ENCODE assay signal across 33 cellular contexts in the genomic region with DNA sequence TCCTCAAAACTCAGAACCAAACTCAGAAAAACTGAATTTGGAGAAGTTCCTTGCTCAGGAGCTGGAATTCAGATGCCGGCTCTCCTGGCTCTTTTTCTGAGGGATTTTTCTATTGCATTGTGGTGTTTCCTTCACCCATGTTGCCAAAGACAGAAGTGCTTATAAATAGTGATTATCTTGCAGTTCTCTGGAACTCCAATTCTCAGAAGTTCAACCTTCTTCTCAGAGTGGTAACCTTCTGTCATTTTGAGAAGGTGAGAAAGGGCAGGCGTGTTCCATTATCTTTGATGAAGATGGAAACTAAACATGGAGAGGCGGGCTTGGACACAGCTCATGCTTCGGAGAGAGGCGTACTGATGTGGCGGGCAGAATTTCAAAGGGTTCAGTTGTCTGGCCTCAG. TPM values are rescaled to one million over a fixed set of nuclear protein-coding genes. Genes with fewer than 3 reads are reported as not detected.
DNase-seq lines count a peak whose midpoint lies in the region; ATAC-seq, FAIRE-seq and TF ChIP-seq lines count a peak whose summit lies in the region.
"Had no signal": no experiment of that assay in that cellular context is flagged by ENCODE, and none has a peak within 500 bp of the region (broad histone marks: within the 10 kb centered on the region; RNA-seq: fewer than 3 reads in every experiment).

No MANE protein-coding gene starts in this region.

- H3K9me3 ChIP-seq in K562 (replicated peaks; ENCODE audit: control insufficient read depth, insufficient read depth, low read depth, low read length): no peaks in the 10 kb centered on the region
- H3K9me3 ChIP-seq: A549; BLaER1 treated with 17β-estradiol and CSF1 and Interleukin-3, amounts not matched to agents 10 nM and 100 nM had no signal

- no peak overlapping the region for H3K27ac ChIP-seq in K562 (ENCODE audit: extremely low read depth, low read depth, low read length)
- H3K27ac ChIP-seq: A549; BLaER1 treated with 17β-estradiol and CSF1 and Interleukin-3, amounts not matched to agents 10 nM and 100 nM; PC-9 had no signal

- H3K79me2 ChIP-seq in K562 (ENCODE audit: control insufficient read depth, insufficient read depth, low read length): no peaks in the 10 kb centered on the region

- peaks cover 14% of the 10 kb centered on the region for H3K4me1 Mint-ChIP-seq in activated naive CD8-positive, alpha-beta T cell treated with anti-CD3 and anti-CD28 coated beads for 36 hours
- peaks cover 53% of the 10 kb centered on the region for H3K4me1 Mint-ChIP-seq in activated naive CD8-positive, alpha-beta T cell treated with anti-CD3 and anti-CD28 coated beads, Interleukin-2, amount 50 U/mL, for 24 hours
- peaks cover 38% of the 10 kb centered on the region for H3K4me1 Mint-ChIP-seq in activated CD8-positive, alpha-beta T cell treated with anti-CD3 and anti-CD28 coated beads for 36 hours (ENCODE audit: low read depth)
- peaks cover 30 to 70% of the 10 kb centered on the region in 2 donors for H3K4me1 Mint-ChIP-seq in stimulated activated naive B cell treated with anti-CD40 and anti-IgM and Interleukin-4, amounts not matched to agents 10 μg/mL and 1 μg/mL and 100 μg/mL, for 72 hours

- WGBS in K562 (ENCODE audit: insufficient coverage, low coverage, missing lambda C conversion rate): 27% methylated on average over 6 of the region's 6 CpGs

- intact Hi-C loops in activated CD8-positive, alpha-beta T cell treated with anti-CD3 and anti-CD28 coated beads for 36 hours (cut with micrococcal nuclease): no loop called here
- intact Hi-C loops in K562 (cut with micrococcal nuclease): no loop called here

- no peak overlapping the region for H3K4me3 ChIP-seq in K562
- H3K4me3 ChIP-seq: A549; BLaER1 treated with 17β-estradiol and CSF1 and Interleukin-3, amounts not matched to agents 10 nM and 100 nM; GM23338; PC-9 had no signal

- no peak for FAIRE-seq in K562 (lab: Jason Lieb, UNC)
- FAIRE-seq: A549, GM18507, HTR-8/SVneo had no signal

- CTCF ChIA-PET in activated CD8-positive, alpha-beta T cell treated with anti-CD3 and anti-CD28 coated beads for 36 hours (lab: Charles Lee): interaction anchor here (1.0 to 15.0 kb wide), 3 partner anchors 10 to 65 kb away, joined by 3 to 562 read pairs (median 5); no protein-coding TSS in a partner anchor
- CTCF ChIA-PET in K562 (lab: Yijun Ruan, JAX; ENCODE audit: low intra/inter-chr PET ratio): interaction anchor here (0.6 kb wide), 1 partner anchor 8 kb away, joined by 8 read pairs; no protein-coding TSS in a partner anchor

- H3K9me1 ChIP-seq in K562 (ENCODE audit: control insufficient read depth, insufficient read depth, low read length): no peaks in the 10 kb centered on the region

- peak overlapping the region; percentile 61; the same call in 1 of the 2 replicates for H3K4me2 ChIP-seq in K562 (ENCODE audit: insufficient read depth, low read length)
- H3K4me2 ChIP-seq: A549; BLaER1 treated with 17β-estradiol and CSF1 and Interleukin-3, amounts not matched to agents 10 nM and 100 nM; GM23338; PC-9 had no signal

- peak overlapping the region in 1 of 2 experiments; percentile 21; a peak in 1 of 4 replicates for H3K9ac ChIP-seq in K562 (ENCODE audit: insufficient read depth in 1 of 2, low read depth in 2 of 2, low read length in 2 of 2)
- H3K9ac ChIP-seq: BLaER1 treated with 17β-estradiol and CSF1 and Interleukin-3, amounts not matched to agents 10 nM and 100 nM had no signal

- no peak for TF ChIP-seq EP300 in K562 (IDR thresholded peaks at IDR 0.05; ENCODE audit: low read length)

- H4K20me1 ChIP-seq in K562 (replicated peaks; ENCODE audit: control insufficient read depth, insufficient read depth, low read length): no peaks in the 10 kb centered on the region
- H4K20me1 ChIP-seq: BLaER1 treated with 17β-estradiol and CSF1 and Interleukin-3, amounts not matched to agents 10 nM and 100 nM had no signal

- POLR2A ChIA-PET in activated CD8-positive, alpha-beta T cell treated with anti-CD3 and anti-CD28 coated beads for 36 hours (lab: Charles Lee): no interaction called here
- POLR2A ChIA-PET in K562 (lab: Yijun Ruan, JAX): interaction anchor here (0.6 to 1.2 kb wide), 5 partner anchors 11 to 197 kb away, joined by 3 to 4 read pairs (median 3); no protein-coding TSS in a partner anchor

- H3K36me3 Mint-ChIP-seq in activated naive CD8-positive, alpha-beta T cell treated with anti-CD3 and anti-CD28 coated beads for 36 hours: no peaks in the 10 kb centered on the region
- H3K36me3 Mint-ChIP-seq in activated naive CD8-positive, alpha-beta T cell treated with anti-CD3 and anti-CD28 coated beads, Interleukin-2, amount 50 U/mL, for 24 hours (ENCODE audit: low read depth): no peaks in the 10 kb centered on the region
- no peaks in the 10 kb centered on the region for H3K36me3 Mint-ChIP-seq in activated CD8-positive, alpha-beta T cell treated with anti-CD3 and anti-CD28 coated beads for 36 hours (ENCODE audit: low read depth)
- H3K36me3 Mint-ChIP-seq in stimulated activated naive B cell treated with anti-CD40 and anti-IgM and Interleukin-4, amounts not matched to agents 10 μg/mL and 1 μg/mL and 100 μg/mL, for 72 hours: no peaks in the 10 kb centered on the region
- H3K36me3 Mint-ChIP-seq: CD4-positive, alpha-beta memory T cell had no signal

- TF ChIP-seq RAD21 in K562 (CRISPR knock-in tag; conservative IDR thresholded peaks at IDR 0.05 in 1 of 2, IDR thresholded peaks at IDR 0.05 in 1 of 2): no peak

- TF ChIP-seq CTCF in activated CD8-positive, alpha-beta T cell treated with anti-CD3 and anti-CD28 coated beads for 36 hours (IDR thresholded peaks at IDR 0.05): no peak
- TF ChIP-seq CTCF in K562 (IDR thresholded peaks at IDR 0.05 in 2 of 3, conservative IDR thresholded peaks at IDR 0.05 in 1 of 3; ENCODE audit: insufficient read depth in 2 of 3, low read depth in 1 of 3, low read length in 3 of 3): no peak

- BruUV-seq in K562 (replicated peaks; lab: Mats Ljungman, UMichigan): no TSS peak

- no peak for ATAC-seq in activated naive CD8-positive, alpha-beta T cell treated with anti-CD3 and anti-CD28 coated beads, Interleukin-2, amount 50 U/mL, for 24 hours
- peak; percentile 28 for ATAC-seq in activated CD8-positive, alpha-beta T cell treated with anti-CD3 and anti-CD28 coated beads for 36 hours
- no peak for ATAC-seq in K562
- no peak for ATAC-seq in stimulated activated naive B cell treated with anti-CD40 and anti-IgM and Interleukin-4, amounts not matched to agents 10 μg/mL and 1 μg/mL and 100 μg/mL, for 72 hours (replicated peaks)
- ATAC-seq in GM19351 (IDR thresholded peaks at IDR 0.05; ENCODE audit: unreplicated experiment): no peak
- ATAC-seq: A549, GM23338 had no signal

- H3K4me3 Mint-ChIP-seq in activated naive CD8-positive, alpha-beta T cell treated with anti-CD3 and anti-CD28 coated beads for 36 hours: peak overlapping the region; percentile 2
- H3K4me3 Mint-ChIP-seq in activated naive CD8-positive, alpha-beta T cell treated with anti-CD3 and anti-CD28 coated beads, Interleukin-2, amount 50 U/mL, for 24 hours: no peak overlapping the region
- no peak overlapping the region for H3K4me3 Mint-ChIP-seq in activated CD8-positive, alpha-beta T cell treated with anti-CD3 and anti-CD28 coated beads for 36 hours
- H3K4me3 Mint-ChIP-seq in stimulated activated naive B cell treated with anti-CD40 and anti-IgM and Interleukin-4, amounts not matched to agents 10 μg/mL and 1 μg/mL and 100 μg/mL, for 72 hours: no peak overlapping the region
- H3K4me3 Mint-ChIP-seq: CD4-positive, alpha-beta memory T cell; GM23338; H9 had no signal

- H3K9me3 Mint-ChIP-seq in activated naive CD8-positive, alpha-beta T cell treated with anti-CD3 and anti-CD28 coated beads for 36 hours: no peaks in the 10 kb centered on the region
- no peaks in the 10 kb centered on the region for H3K9me3 Mint-ChIP-seq in activated naive CD8-positive, alpha-beta T cell treated with anti-CD3 and anti-CD28 coated beads, Interleukin-2, amount 50 U/mL, for 24 hours
- no peaks in the 10 kb centered on the region for H3K9me3 Mint-ChIP-seq in activated CD8-positive, alpha-beta T cell treated with anti-CD3 and anti-CD28 coated beads for 36 hours
- no peaks in the 10 kb centered on the region for H3K9me3 Mint-ChIP-seq in stimulated activated naive B cell treated with anti-CD40 and anti-IgM and Interleukin-4, amounts not matched to agents 10 μg/mL and 1 μg/mL and 100 μg/mL, for 72 hours
- H3K9me3 Mint-ChIP-seq: CD4-positive, alpha-beta memory T cell; GM23338; H9 had no signal

- peak overlapping the region; percentile 69 for H2AFZ ChIP-seq in K562 (ENCODE audit: low read depth, low read length)
- H2AFZ ChIP-seq: GM23338, PC-9 had no signal

- H3K27ac Mint-ChIP-seq in activated naive CD8-positive, alpha-beta T cell treated with anti-CD3 and anti-CD28 coated beads for 36 hours: no peak overlapping the region
- H3K27ac Mint-ChIP-seq in activated naive CD8-positive, alpha-beta T cell treated with anti-CD3 and anti-CD28 coated beads, Interleukin-2, amount 50 U/mL, for 24 hours: no peak overlapping the region
- H3K27ac Mint-ChIP-seq in activated CD8-positive, alpha-beta T cell treated with anti-CD3 and anti-CD28 coated beads for 36 hours: peak overlapping the region; percentile 37
- H3K27ac Mint-ChIP-seq in stimulated activated naive B cell treated with anti-CD40 and anti-IgM and Interleukin-4, amounts not matched to agents 10 μg/mL and 1 μg/mL and 100 μg/mL, for 72 hours: peak overlapping the region; percentile 33
- H3K27ac Mint-ChIP-seq: GM23338, H9 had no signal

- in situ Hi-C loops in K562 (cut with MboI): loop anchor here (10.0 to 25.0 kb wide), 2 partner anchors 196 to 787 kb away; no protein-coding TSS in a partner anchor

- no peaks in the 10 kb centered on the region; the same call in 2 of the 3 replicates for H3K36me3 ChIP-seq in K562 (ENCODE audit: control insufficient read depth, insufficient read depth, low read length)
- H3K36me3 ChIP-seq: BLaER1 treated with 17β-estradiol and CSF1 and Interleukin-3, amounts not matched to agents 10 nM and 100 nM had no signal

- DNase-seq in activated naive CD8-positive, alpha-beta T cell treated with anti-CD3 and anti-CD28 coated beads for 36 hours: no peak
- DNase-seq in activated naive CD8-positive, alpha-beta T cell treated with anti-CD3 and anti-CD28 coated beads, Interleukin-2, amount 50 U/mL, for 24 hours: no peak
- peak; percentile 22 for DNase-seq in activated CD8-positive, alpha-beta T cell treated with anti-CD3 and anti-CD28 coated beads for 36 hours
- DNase-seq in K562 (ENCODE audit: extremely low read depth in 1 of 4, low spot score in 3 of 4) (peak in 1 of 4 experiments; percentile 34), RKO (ENCODE audit: low spot score) (no peak)
- no peak for DNase-seq in stimulated activated naive B cell treated with anti-CD40 and anti-IgM and Interleukin-4, amounts not matched to agents 10 μg/mL and 1 μg/mL and 100 μg/mL, for 72 hours
- DNase-seq: AML-193; CD4-positive, alpha-beta memory T cell; COR-L47; DMS53; H9; KBM-7; MV-4-11; NCI-H1105; NCI-H146; NCI-H1930; NCI-H2107; NCI-H446; NCI-H524 treated with DMSO at 0.1 percent for 48 hours; NCI-H82; PC-9; Right ventricle myocardium superior; RPMI8226 had no signal

- H3K4me1 ChIP-seq in K562 (replicated peaks in 1 of 2; ENCODE audit: control insufficient read depth in 2 of 2, insufficient read depth in 2 of 2, low read length in 2 of 2): peaks cover 31 to 70% of the 10 kb centered on the region in 2 experiments

- H3K27me3 Mint-ChIP-seq in activated naive CD8-positive, alpha-beta T cell treated with anti-CD3 and anti-CD28 coated beads for 36 hours: no peaks in the 10 kb centered on the region
- H3K27me3 Mint-ChIP-seq in activated naive CD8-positive, alpha-beta T cell treated with anti-CD3 and anti-CD28 coated beads, Interleukin-2, amount 50 U/mL, for 24 hours: peaks cover 2% of the 10 kb centered on the region
- H3K27me3 Mint-ChIP-seq in activated CD8-positive, alpha-beta T cell treated with anti-CD3 and anti-CD28 coated beads for 36 hours: no peaks in the 10 kb centered on the region
- peaks cover 15 to 36% of the 10 kb centered on the region in 2 donors for H3K27me3 Mint-ChIP-seq in stimulated activated naive B cell treated with anti-CD40 and anti-IgM and Interleukin-4, amounts not matched to agents 10 μg/mL and 1 μg/mL and 100 μg/mL, for 72 hours

- H3K27me3 ChIP-seq in K562 (ENCODE audit: control insufficient read depth in 2 of 2, insufficient read depth in 2 of 2, low read length in 2 of 2): no peaks in the 10 kb centered on the region
- H3K27me3 ChIP-seq: BLaER1 treated with 17β-estradiol and CSF1 and Interleukin-3, amounts not matched to agents 10 nM and 100 nM had no signal

- no peak for TF ChIP-seq POLR2A in K562 (conservative IDR thresholded peaks at IDR 0.05)

RNA-seq across cellular contexts. Expression of a gene that starts 12.4 kb away (rescaled TPM):
- 10 to 100 TPM; 23.1 to 23.5 TPM for total RNA-seq in activated naive CD8-positive, alpha-beta T cell treated with anti-CD3 and anti-CD28 coated beads for 36 hours
- total RNA-seq in activated CD8-positive, alpha-beta T cell treated with anti-CD3 and anti-CD28 coated beads for 36 hours: 10 to 100 TPM; 47.7 to 47.9 TPM
- 21.7 and 44.9 TPM in 2 replicates for total RNA-seq in K562 (2011; cell fraction: chromatin; rRNA removed; ENCODE audit: low replicate concordance)
- 14.7 and 15.8 TPM in 2 replicates for total RNA-seq in K562 (2011; cell fraction: nucleolus; rRNA removed)
- 33.9 and 53.1 TPM in 2 replicates for total RNA-seq in K562 (2011; cell fraction: nucleoplasm; rRNA removed)
- total RNA-seq in K562 (2014; rRNA removed): 6.4 and 8.4 TPM in 2 replicates
- 10.7 and 11.4 TPM in 2 replicates for total RNA-seq in K562 (2014; rRNA removed; fragmentation: Illumina TruSeq; extraction: Trizol)
- total RNA-seq in K562 (2015; rRNA removed; fragmentation: Illumina TruSeq; extraction: Trizol): 10.4 and 11.2 TPM in 2 replicates
- total RNA-seq in K562 (2021): 13.9 and 16.0 TPM in 2 replicates
- 7.7 and 9.0 TPM in 2 replicates for polyA plus RNA-seq in K562 (2011; rRNA removed)
- polyA plus RNA-seq in K562 (2011; cell fraction: cytosol; rRNA removed): 5.0 and 6.0 TPM in 2 replicates
- 8.2 and 8.4 TPM in 2 replicates for polyA plus RNA-seq in K562 (2011; cell fraction: nucleus; rRNA removed)
- 6.9 and 8.4 TPM in 2 replicates for polyA plus RNA-seq in K562 (2012)
- 8.2 and 9.1 TPM in 2 replicates for polyA plus RNA-seq in K562 (2014; fragmentation: Illumina TruSeq; extraction: Trizol)
- polyA plus RNA-seq in K562 (2014; fragmentation: Nextera tagmentation; extraction: Ambion mirVana): 1 to 10 TPM; 3.1 to 5.4 TPM
- 7.2 TPM in 2 replicates for polyA plus RNA-seq in K562 (2014; rRNA removed)
- 25.5 and 30.0 TPM in 2 replicates for polyA minus RNA-seq in K562 (2011; rRNA and poly(A)+ RNA removed)
- polyA minus RNA-seq in K562 (2011; cell fraction: cytosol; rRNA and poly(A)+ RNA removed): 8.7 and 10.9 TPM in 2 replicates
- polyA minus RNA-seq in K562 (2011; cell fraction: nucleus; rRNA and poly(A)+ RNA removed): 13.2 and 23.4 TPM in 2 replicates

RNA-seq across cellular contexts. Expression of a gene that starts 51.0 kb away (rescaled TPM):
- not detected for total RNA-seq in activated naive CD8-positive, alpha-beta T cell treated with anti-CD3 and anti-CD28 coated beads for 36 hours
- total RNA-seq in activated CD8-positive, alpha-beta T cell treated with anti-CD3 and anti-CD28 coated beads for 36 hours: not detected
- total RNA-seq in K562 (2011; cell fraction: chromatin; rRNA removed; ENCODE audit: low replicate concordance): not detected in 2 replicates
- total RNA-seq in K562 (2011; cell fraction: nucleolus; rRNA removed): not detected in 2 replicates
- not detected in 2 replicates for total RNA-seq in K562 (2011; cell fraction: nucleoplasm; rRNA removed)
- total RNA-seq in K562 (2014; rRNA removed) (not detected in 2 replicates), K562 (2014; rRNA removed; fragmentation: Illumina TruSeq; extraction: Trizol) (not detected in 2 replicates), K562 (2015; rRNA removed; fragmentation: Illumina TruSeq; extraction: Trizol) (not detected in 2 replicates), K562 (2021) (not detected in 2 replicates)
- polyA plus RNA-seq in K562 (2011; rRNA removed) (not detected in 2 replicates), K562 (2014; fragmentation: Illumina TruSeq; extraction: Trizol) (not detected in 2 replicates), K562 (2014; fragmentation: Nextera tagmentation; extraction: Ambion mirVana) (not detected), K562 (2014; rRNA removed) (not detected in 2 replicates)
- polyA plus RNA-seq in K562 (2011; cell fraction: cytosol; rRNA removed): not detected in 2 replicates
- 0.09 TPM in 1 of 2 replicates, not detected in the other for polyA plus RNA-seq in K562 (2011; cell fraction: nucleus; rRNA removed)
- polyA plus RNA-seq in K562 (2012): not detected in 2 replicates
- polyA minus RNA-seq in K562 (2011; rRNA and poly(A)+ RNA removed): not detected in 2 replicates
- polyA minus RNA-seq in K562 (2011; cell fraction: cytosol; rRNA and poly(A)+ RNA removed): not detected in 2 replicates
- polyA minus RNA-seq in K562 (2011; cell fraction: nucleus; rRNA and poly(A)+ RNA removed): not detected in 2 replicates
- total RNA-seq: CD4-positive, alpha-beta memory T cell; Daoy; G401; GM23338; LHCN-M2; MCF 10A; PC-9; Right ventricle myocardium superior had no signal
- polyA plus RNA-seq: A549; CD4-positive, alpha-beta memory T cell; GM23338 had no signal

Comparison
In these comparisons a context has a peak if more than half of its experiments do, and no peak if none do; other contexts are left out.
1. H3K27ac Mint-ChIP-seq: peak in activated CD8-positive, alpha-beta T cell treated with anti-CD3 and anti-CD28 coated beads for 36 hours (single experiment) and stimulated activated naive B cell treated with anti-CD40 and anti-IgM and Interleukin-4, amounts not matched to agents 10 μg/mL and 1 μg/mL and 100 μg/mL, for 72 hours (single experiment); none in activated naive CD8-positive, alpha-beta T cell treated with anti-CD3 and anti-CD28 coated beads for 36 hours (single experiment) and activated naive CD8-positive, alpha-beta T cell treated with anti-CD3 and anti-CD28 coated beads, Interleukin-2, amount 50 U/mL, for 24 hours (single experiment).